Comparison of ENCODE assay signal across 29 cellular contexts in the genomic region with DNA sequence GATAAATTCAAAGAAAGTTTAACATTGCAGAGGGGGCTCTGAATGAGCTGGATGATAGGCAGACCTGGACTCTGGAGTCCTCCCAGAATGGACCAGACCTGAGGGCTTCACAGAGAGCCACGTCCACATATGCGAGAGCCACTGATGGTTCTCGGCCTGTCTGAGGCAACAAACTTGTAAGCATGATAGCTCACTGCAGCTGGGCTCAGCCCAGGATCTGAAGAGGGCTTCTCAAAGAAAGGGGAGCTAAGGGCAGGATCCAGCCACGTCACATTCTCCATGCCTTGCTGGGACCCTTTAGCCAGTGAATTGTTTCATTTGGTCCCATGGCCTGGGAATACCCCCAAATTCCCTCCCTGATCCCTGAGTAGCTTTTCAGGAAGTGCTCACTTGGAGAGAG.
"Had no signal": no experiment of that assay in that cellular context is flagged by ENCODE, and none has a peak within 500 bp of the region (broad histone marks: within the 10 kb centered on the region; RNA-seq: fewer than 3 reads in every experiment).

No MANE protein-coding gene starts in this region.

- H2AFZ ChIP-seq: PC-9 had no signal

- H3K4me3 Mint-ChIP-seq: activated CD4-positive, alpha-beta memory T cell treated with anti-CD3 and anti-CD28 coated beads for 36 hours; activated naive CD8-positive, alpha-beta T cell treated with anti-CD3 and anti-CD28 coated beads for 36 hours; activated T-cell treated with anti-CD3 and anti-CD28 coated beads, Interleukin-2, amount 50 U/mL, for 4 hours; activated T-helper 1 cell treated with anti-CD3 and anti-CD28 coated beads, Interleukin-12 subunit alpha, Interleukin-12 subunit beta, Interleukin-2, Interleukin-4 antibody, amounts not matched to agents 30 ng/mL and 10 ng/mL and 1 ng/mL, durations not matched to agents 14 hours and 24 hours and 36 hours had no signal

- H3K27me3 Mint-ChIP-seq: activated CD4-positive, alpha-beta memory T cell treated with anti-CD3 and anti-CD28 coated beads for 36 hours; activated naive CD8-positive, alpha-beta T cell treated with anti-CD3 and anti-CD28 coated beads for 36 hours had no signal

- H3K4me2 ChIP-seq: PC-9 had no signal

- DNase-seq: activated CD4-positive, alpha-beta memory T cell treated with anti-CD3 and anti-CD28 coated beads for 36 hours; activated CD4-positive, alpha-beta T cell treated with anti-CD3 and anti-CD28 coated beads, Interleukin-2, amount 50 U/mL, for 1 hour; activated CD8-positive, alpha-beta memory T cell treated with anti-CD3 and anti-CD28 coated beads, Interleukin-2, amount 50 U/mL, for 4 hours; activated naive CD4-positive, alpha-beta T cell treated with anti-CD3 and anti-CD28 coated beads, Interleukin-2, amount 50 U/mL, for 16 hours; activated naive CD8-positive, alpha-beta T cell treated with anti-CD3 and anti-CD28 coated beads for 36 hours; activated T-cell treated with anti-CD3 and anti-CD28 coated beads for 4 hours; activated T-cell treated with anti-CD3 and anti-CD28 coated beads, Interleukin-2, amount 50 U/mL, for 4 hours; amniotic stem cell; aorta; brain microvascular endothelial cell; central memory CD4-positive, alpha-beta T cell; NCI-H1048; NCI-H1105 treated with DMSO at 0.1 percent for 48 hours; NCI-H1436; NCI-H1694; NCI-H1930; NCI-H2081 treated with DMSO at 0.1 percent for 48 hours; NCI-H226; NCI-H446 treated with DMSO at 0.1 percent for 48 hours; NCI-H69; PC-9; SIG-M5; T1000; WERI-Rb-1 had no signal

- FAIRE-seq: RCC 7860 had no signal

- H3K27ac Mint-ChIP-seq: activated CD4-positive, alpha-beta memory T cell treated with anti-CD3 and anti-CD28 coated beads for 36 hours; activated naive CD8-positive, alpha-beta T cell treated with anti-CD3 and anti-CD28 coated beads for 36 hours; activated T-helper 1 cell treated with anti-CD3 and anti-CD28 coated beads, Interleukin-12 subunit alpha, Interleukin-12 subunit beta, Interleukin-2, Interleukin-4 antibody, amounts not matched to agents 30 ng/mL and 10 ng/mL and 1 ng/mL, durations not matched to agents 14 hours and 24 hours and 36 hours had no signal

- H3K36me3 ChIP-seq: brain microvascular endothelial cell had no signal

- H3K9ac ChIP-seq: KMS-11 had no signal

- ATAC-seq: activated T-cell treated with anti-CD3 and anti-CD28 coated beads, Interleukin-2, amount 50 U/mL, for 4 hours; Right ventricle myocardium inferior had no signal

- H3K27ac ChIP-seq: brain microvascular endothelial cell, RWPE1, WERI-Rb-1 had no signal

- H3K9me3 Mint-ChIP-seq: activated T-cell treated with anti-CD3 and anti-CD28 coated beads, Interleukin-2, amount 50 U/mL, for 4 hours; activated T-helper 1 cell treated with anti-CD3 and anti-CD28 coated beads, Interleukin-12 subunit alpha, Interleukin-12 subunit beta, Interleukin-2, Interleukin-4 antibody, amounts not matched to agents 30 ng/mL and 10 ng/mL and 1 ng/mL, durations not matched to agents 14 hours and 24 hours and 36 hours had no signal

- H3K27me3 ChIP-seq: brain microvascular endothelial cell had no signal

- H3K4me3 ChIP-seq: PC-9 had no signal
